8 cellular contexts compared by ENCODE assay signal in genomic region chr3:47420511-47421484, GRCh38. TPM values are rescaled to one million over a fixed set of nuclear protein-coding genes. Genes with fewer than 3 reads are reported as not detected.
DNase-seq lines count a peak whose midpoint lies in the region; ATAC-seq and TF ChIP-seq lines count a peak whose summit lies in the region.

No MANE protein-coding gene starts in this region.

- H3K4me1 Mint-ChIP-seq in activated T-helper 17 cell treated with anti-CD3 and anti-CD28 coated beads, Interleukin-2, amount 50 U/mL, for 72 hours, result peaks cover 5% of the 10 kb centered on the region
- H3K4me1 Mint-ChIP-seq in neural crest cell, result peaks cover 6% of the 10 kb centered on the region
- peaks cover 37% of the 10 kb centered on the region for H3K4me1 Mint-ChIP-seq in stimulated activated naive CD8-positive, alpha-beta T cell treated with anti-CD3 and anti-CD28 coated beads, Interleukin-15, amount 100 ng/mL, for 72 hours

- H3K4me3 Mint-ChIP-seq in activated T-helper 17 cell treated with anti-CD3 and anti-CD28 coated beads, Interleukin-2, amount 50 U/mL, for 72 hours, result peak overlapping the region; percentile 59
- peak overlapping the region; percentile 65 for H3K4me3 Mint-ChIP-seq in neural crest cell
- H3K4me3 Mint-ChIP-seq in stimulated activated naive CD8-positive, alpha-beta T cell treated with anti-CD3 and anti-CD28 coated beads, Interleukin-15, amount 100 ng/mL, for 72 hours, result peak overlapping the region; percentile 67 to 73

- peak overlapping the region; percentile 96 for H3K27ac Mint-ChIP-seq in activated T-helper 17 cell treated with anti-CD3 and anti-CD28 coated beads, Interleukin-2, amount 50 U/mL, for 72 hours
- peak overlapping the region; percentile 99 for H3K27ac Mint-ChIP-seq in neural crest cell (ENCODE audit: unreplicated experiment)
- peak overlapping the region; percentile 99 for H3K27ac Mint-ChIP-seq in stimulated activated naive CD8-positive, alpha-beta T cell treated with anti-CD3 and anti-CD28 coated beads, Interleukin-15, amount 100 ng/mL, for 72 hours

- H3K9me3 Mint-ChIP-seq in activated T-helper 17 cell treated with anti-CD3 and anti-CD28 coated beads, Interleukin-2, amount 50 U/mL, for 72 hours, result no peaks in the 10 kb centered on the region
- no peaks in the 10 kb centered on the region for H3K9me3 Mint-ChIP-seq in neural crest cell
- H3K9me3 Mint-ChIP-seq in stimulated activated naive CD8-positive, alpha-beta T cell treated with anti-CD3 and anti-CD28 coated beads, Interleukin-15, amount 100 ng/mL, for 72 hours, result no peaks in the 10 kb centered on the region

- TF ChIP-seq CTCF in GM20000 (IDR thresholded peaks at IDR 0.05; ENCODE audit: extremely low read depth, missing control alignments), result peak; percentile 89
- peak; percentile 92 for TF ChIP-seq CTCF in neural crest cell (conservative IDR thresholded peaks at IDR 0.05)

- peak; percentile 96 for ATAC-seq in activated T-helper 17 cell treated with anti-CD3 and anti-CD28 coated beads, Interleukin-2, amount 50 U/mL, for 72 hours (replicated peaks)
- ATAC-seq in stimulated activated naive CD8-positive, alpha-beta T cell treated with anti-CD3 and anti-CD28 coated beads, Interleukin-15, amount 100 ng/mL, for 72 hours, result peak; percentile 89

- H3K36me3 Mint-ChIP-seq in activated T-helper 17 cell treated with anti-CD3 and anti-CD28 coated beads, Interleukin-2, amount 50 U/mL, for 72 hours (ENCODE audit: low read depth), result peaks cover 24% of the 10 kb centered on the region
- peaks cover 10% of the 10 kb centered on the region for H3K36me3 Mint-ChIP-seq in neural crest cell (ENCODE audit: low read depth)

- no peaks in the 10 kb centered on the region for H3K27me3 Mint-ChIP-seq in activated T-helper 17 cell treated with anti-CD3 and anti-CD28 coated beads, Interleukin-2, amount 50 U/mL, for 72 hours
- H3K27me3 Mint-ChIP-seq in neural crest cell (ENCODE audit: low read depth), result peaks cover 2% of the 10 kb centered on the region
- no peaks in the 10 kb centered on the region for H3K27me3 Mint-ChIP-seq in stimulated activated naive CD8-positive, alpha-beta T cell treated with anti-CD3 and anti-CD28 coated beads, Interleukin-15, amount 100 ng/mL, for 72 hours

- DNase-seq in CMK (ENCODE audit: low read depth) (peak; percentile 78), GM20000 (ENCODE audit: low spot score) (peak; percentile 95), HuH-7.5 (ENCODE audit: low spot score) (peak; percentile 94), RKO (ENCODE audit: low spot score) (peak; percentile 87), fibroblast of the conjunctiva (ENCODE audit: low read depth) (peak; percentile 80), neural crest cell (ENCODE audit: low read depth, low spot score) (peak; percentile 95)
- DNase-seq in stimulated activated naive CD8-positive, alpha-beta T cell treated with anti-CD3 and anti-CD28 coated beads, Interleukin-15, amount 100 ng/mL, for 72 hours, result peak; percentile 88 to 91

RNA-seq across cellular contexts. Expression of gene PTPN23, which starts 40.0 kb away (rescaled TPM):
- 10 to 100 TPM; 28.7 to 32.0 TPM for total RNA-seq in activated T-helper 17 cell treated with anti-CD3 and anti-CD28 coated beads, Interleukin-2, amount 50 U/mL, for 72 hours
- 43.9 and 47.2 TPM in 2 replicates for total RNA-seq in neural crest cell

RNA-seq across cellular contexts. Expression of gene SCAP, which starts 54.9 kb away (rescaled TPM):
- total RNA-seq in activated T-helper 17 cell treated with anti-CD3 and anti-CD28 coated beads, Interleukin-2, amount 50 U/mL, for 72 hours, result 10 to 100 TPM; 44.0 to 73.3 TPM
- total RNA-seq in neural crest cell, result 90.2 and 103 TPM in 2 replicates

Comparison
In these comparisons a context has a peak if more than half of its experiments do, and no peak if none do; other contexts are left out.
1. Peak in every context shown above with its lines: DNase-seq and ATAC-seq.